In the genomic region with DNA sequence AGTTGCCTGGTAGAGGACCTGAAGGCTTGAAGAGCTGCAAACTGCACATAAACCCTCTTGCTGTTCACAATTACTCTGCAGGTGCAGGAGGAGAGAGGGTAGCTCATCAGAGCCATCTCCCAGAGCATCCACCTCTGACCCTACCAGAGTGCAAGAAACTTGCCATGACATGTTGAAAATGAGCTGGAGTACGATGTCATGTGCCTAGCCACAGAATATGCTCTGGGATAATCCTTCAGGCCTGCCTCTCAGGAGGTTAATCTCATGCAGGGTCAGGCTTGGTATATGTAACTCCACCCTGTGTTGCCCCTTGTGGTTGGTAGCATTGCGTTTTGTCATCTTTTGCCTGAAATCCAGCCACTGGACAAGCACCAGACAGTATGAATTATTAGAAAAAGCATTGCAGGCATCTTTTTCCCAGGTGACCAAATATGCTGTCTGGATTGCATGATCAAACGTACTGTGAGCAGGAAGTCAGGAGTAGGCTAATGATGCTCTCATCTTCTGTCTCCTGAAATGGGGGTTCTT, we compare ENCODE assay signal across 16 cellular contexts.
"Had no signal": no experiment of that assay in that cellular context is flagged by ENCODE, and none has a peak within 500 bp of the region (broad histone marks: within the 10 kb centered on the region; RNA-seq: fewer than 3 reads in every experiment).

No MANE protein-coding gene starts in this region.

- H3K27me3 ChIP-seq: body of pancreas, pancreas, upper lobe of left lung had no signal

- H3K27ac Mint-ChIP-seq: activated B cell treated with CpG ODN at 0.5 μM for 24 hours; activated CD4-positive, alpha-beta T cell treated with anti-CD3 and anti-CD28 coated beads, Interleukin-2, amount 10 ng/mL, durations not matched to agents 7 days and 5 days; activated naive CD4-positive, alpha-beta T cell treated with anti-CD3 and anti-CD28 coated beads, Interleukin-2, amount 10 ng/mL, durations not matched to agents 7 days and 5 days; activated T-helper 2 cell treated with anti-CD3 and anti-CD28 coated beads, Interferon-gamma antibody, Interleukin-2, Interleukin-4, amounts not matched to agents 10 μg/mL and 5 μg/mL and 100 μg/mL, durations not matched to agents 14 hours and 24 hours and 36 hours; stimulated activated naive CD8-positive, alpha-beta T cell treated with anti-CD3 and anti-CD28 coated beads, Interleukin-15, Interleukin-2, amounts not matched to agents 100 ng/mL and 50 ng/mL, for 24 hours; T-helper 17 cell had no signal

- H3K4me1 ChIP-seq: adrenal gland, upper lobe of left lung had no signal

- H3K36me3 ChIP-seq: adrenal gland, esophagus squamous epithelium, heart left ventricle, pancreas, upper lobe of left lung had no signal

- H3K9me3 ChIP-seq: adrenal gland, body of pancreas, esophagus squamous epithelium, heart left ventricle, pancreas, upper lobe of left lung had no signal

- ATAC-seq: heart left ventricle, T-helper 17 cell had no signal

- DNase-seq: activated B cell treated with CpG ODN at 0.5 μM for 24 hours; activated CD4-positive, alpha-beta T cell treated with anti-CD3 and anti-CD28 coated beads, Interleukin-2, amount 10 ng/mL, durations not matched to agents 7 days and 5 days; activated naive CD4-positive, alpha-beta T cell treated with anti-CD3 and anti-CD28 coated beads, Interleukin-2, amount 10 ng/mL, durations not matched to agents 7 days and 5 days; adrenal gland; esophagus squamous epithelium; heart left ventricle; kidney; pancreas; stimulated activated CD4-positive, alpha-beta T cell treated with anti-CD3 and anti-CD28 coated beads, Interleukin-15, amount 100 ng/mL, for 24 hours; stimulated activated CD4-positive, alpha-beta T cell treated with anti-CD3 and anti-CD28 coated beads, Interleukin-4, amount 100 ng/mL, for 24 hours; T-helper 17 cell; upper lobe of left lung had no signal

- H3K4me3 Mint-ChIP-seq: activated B cell treated with CpG ODN at 0.5 μM for 24 hours; activated CD4-positive, alpha-beta T cell treated with anti-CD3 and anti-CD28 coated beads, Interleukin-2, amount 10 ng/mL, durations not matched to agents 7 days and 5 days; activated naive CD4-positive, alpha-beta T cell treated with anti-CD3 and anti-CD28 coated beads, Interleukin-2, amount 10 ng/mL, durations not matched to agents 7 days and 5 days; neural crest cell; stimulated activated naive CD8-positive, alpha-beta T cell treated with anti-CD3 and anti-CD28 coated beads, Interleukin-15, Interleukin-2, amounts not matched to agents 100 ng/mL and 50 ng/mL, for 24 hours; T-helper 17 cell had no signal

- H3K27me3 Mint-ChIP-seq: activated CD4-positive, alpha-beta T cell treated with anti-CD3 and anti-CD28 coated beads, Interleukin-2, amount 10 ng/mL, durations not matched to agents 7 days and 5 days; activated naive CD4-positive, alpha-beta T cell treated with anti-CD3 and anti-CD28 coated beads, Interleukin-2, amount 10 ng/mL, durations not matched to agents 7 days and 5 days; stimulated activated naive CD8-positive, alpha-beta T cell treated with anti-CD3 and anti-CD28 coated beads, Interleukin-15, Interleukin-2, amounts not matched to agents 100 ng/mL and 50 ng/mL, for 24 hours had no signal

- H3K4me3 ChIP-seq: adrenal gland, body of pancreas, esophagus squamous epithelium, heart left ventricle, pancreas, upper lobe of left lung had no signal

- H3K36me3 Mint-ChIP-seq: activated naive CD4-positive, alpha-beta T cell treated with anti-CD3 and anti-CD28 coated beads, Interleukin-2, amount 10 ng/mL, durations not matched to agents 7 days and 5 days had no signal

- H3K27ac ChIP-seq: adrenal gland, heart left ventricle, pancreas, upper lobe of left lung had no signal

- H3K9me3 Mint-ChIP-seq: activated B cell treated with CpG ODN at 0.5 μM for 24 hours; activated CD4-positive, alpha-beta T cell treated with anti-CD3 and anti-CD28 coated beads, Interleukin-2, amount 10 ng/mL, durations not matched to agents 7 days and 5 days; activated naive CD4-positive, alpha-beta T cell treated with anti-CD3 and anti-CD28 coated beads, Interleukin-2, amount 10 ng/mL, durations not matched to agents 7 days and 5 days; activated T-helper 2 cell treated with anti-CD3 and anti-CD28 coated beads, Interferon-gamma antibody, Interleukin-2, Interleukin-4, amounts not matched to agents 10 μg/mL and 5 μg/mL and 100 μg/mL, durations not matched to agents 14 hours and 24 hours and 36 hours; neural crest cell; stimulated activated naive CD8-positive, alpha-beta T cell treated with anti-CD3 and anti-CD28 coated beads, Interleukin-15, Interleukin-2, amounts not matched to agents 100 ng/mL and 50 ng/mL, for 24 hours had no signal
